27 cellular contexts compared by ENCODE assay signal in genomic region chr17:42857389-42857788, GRCh38. TPM values are rescaled to one million over a fixed set of nuclear protein-coding genes. Genes with fewer than 3 reads are reported as not detected.
"Had no signal": no experiment of that assay in that cellular context is flagged by ENCODE, and none has a peak within 500 bp of the region (broad histone marks: within the 10 kb centered on the region; RNA-seq: fewer than 3 reads in every experiment).

No MANE protein-coding gene starts in this region.

- H3K4me3 Mint-ChIP-seq: activated naive CD8-positive, alpha-beta T cell; activated T-helper 17 cell treated with anti-CD3 and anti-CD28 coated beads, Interleukin-2, amount 50 U/mL, for 72 hours; memory B cell; nephron progenitor cell; stimulated activated naive B cell treated with anti-CD40 and anti-IgM and Interleukin-4, amounts not matched to agents 10 μg/mL and 1 μg/mL and 100 μg/mL, for 72 hours had no signal

- H3K4me2 ChIP-seq: SK-N-SH had no signal

- ATAC-seq: activated T-helper 17 cell treated with anti-CD3 and anti-CD28 coated beads, Interleukin-2, amount 50 U/mL, for 72 hours; left ventricle myocardium superior; right lobe of liver; stimulated activated naive B cell treated with anti-CD40 and anti-IgM and Interleukin-4, amounts not matched to agents 10 μg/mL and 1 μg/mL and 100 μg/mL, for 72 hours had no signal

- H3K9ac ChIP-seq: SK-N-SH had no signal

- H3K4me3 ChIP-seq: breast epithelium, colonic mucosa, right lobe of liver, thoracic aorta had no signal

- DNase-seq: activated CD4-positive, alpha-beta T cell treated with anti-CD3 and anti-CD28 coated beads, Interleukin-2, amount 50 U/mL, for 1 hour; activated CD4-positive, CD25-positive, alpha-beta regulatory T cell treated with anti-CD3 and anti-CD28 coated beads, Interleukin-2, amount 50 U/mL, for 72 hours; activated naive CD4-positive, alpha-beta T cell; activated T-cell treated with anti-CD3 and anti-CD28 coated beads, Interleukin-2, amount 50 U/mL, for 1 hour; amniotic stem cell; colonic mucosa; foreskin fibroblast; left ventricle myocardium superior; nephron progenitor cell; occipital lobe; right lobe of liver; SK-N-SH; small intestine; stimulated activated CD4-positive, alpha-beta T cell treated with anti-CD3 and anti-CD28 coated beads, Interleukin-15, amount 100 ng/mL, for 24 hours; stimulated activated CD8-positive, alpha-beta memory T cell treated with anti-CD3 and anti-CD28 coated beads, Interleukin-4, amount 100 ng/mL, for 48 hours; stimulated activated naive B cell treated with anti-CD40 and anti-IgM and Interleukin-4, amounts not matched to agents 10 μg/mL and 1 μg/mL and 100 μg/mL, for 72 hours had no signal

- H3K27me3 Mint-ChIP-seq: activated naive CD8-positive, alpha-beta T cell; stimulated activated naive B cell treated with anti-CD40 and anti-IgM and Interleukin-4, amounts not matched to agents 10 μg/mL and 1 μg/mL and 100 μg/mL, for 72 hours had no signal

- H3K4me1 Mint-ChIP-seq: activated T-helper 17 cell treated with anti-CD3 and anti-CD28 coated beads, Interleukin-2, amount 50 U/mL, for 72 hours; memory B cell; nephron progenitor cell had no signal

- H3K36me3 ChIP-seq: breast epithelium, colonic mucosa, right lobe of liver, thoracic aorta had no signal

- H3K4me1 ChIP-seq: breast epithelium, colonic mucosa had no signal

- H3K27ac ChIP-seq: breast epithelium, colonic mucosa, epithelial cell of prostate, right lobe of liver had no signal

- H3K36me3 Mint-ChIP-seq: activated naive CD8-positive, alpha-beta T cell; memory B cell had no signal

- H3K27ac Mint-ChIP-seq: activated naive CD8-positive, alpha-beta T cell; activated T-helper 17 cell treated with anti-CD3 and anti-CD28 coated beads, Interleukin-2, amount 50 U/mL, for 72 hours; memory B cell; nephron progenitor cell; stimulated activated naive B cell treated with anti-CD40 and anti-IgM and Interleukin-4, amounts not matched to agents 10 μg/mL and 1 μg/mL and 100 μg/mL, for 72 hours had no signal

- H3K27me3 ChIP-seq: breast epithelium, colonic mucosa, right lobe of liver had no signal

- H3K9me3 ChIP-seq: breast epithelium, colonic mucosa, right lobe of liver, SK-N-SH, thoracic aorta had no signal

RNA-seq across cellular contexts. Expression of gene G6PC1, which starts 43.2 kb away (rescaled TPM):
- total RNA-seq: activated T-helper 17 cell treated with anti-CD3 and anti-CD28 coated beads, Interleukin-2, amount 50 U/mL, for 72 hours; breast epithelium; fibroblast of lung; glomerular endothelial cell; left ventricle myocardium superior; myocyte; occipital lobe; T-helper 2 cell treated with Interferon-gamma antibody and Interleukin-4, amounts not matched to agents 100 ng/mL and 5 ng/mL, for 36 hours; thoracic aorta; ureter had no signal
- polyA plus RNA-seq: fibroblast of lung, SK-N-SH had no signal
